In genomic region chr4:140637836-140638235, GRCh38 we compare ENCODE assay signal across 8 cellular contexts.
DNase-seq lines count a peak whose midpoint lies in the region; ATAC-seq and TF ChIP-seq lines count a peak whose summit lies in the region.

No MANE protein-coding gene starts in this region.

- peak; percentile 66 for ATAC-seq in GM19452 (IDR thresholded peaks at IDR 0.05; ENCODE audit: unreplicated experiment)

- H3K4me2 ChIP-seq in SK-N-SH, result no peak overlapping the region
- H3K4me2 ChIP-seq in smooth muscle cell, result no peak overlapping the region

- TF ChIP-seq CTCF in HL-60 (IDR thresholded peaks at IDR 0.05; ENCODE audit: insufficient read depth, low read length) (peak; percentile 76), SK-N-SH (IDR thresholded peaks at IDR 0.05) (peak; percentile 57), esophagus muscularis mucosa (IDR thresholded peaks at IDR 0.05) (peak in 2 of 3 experiments; percentile 25 to 51), smooth muscle cell (IDR thresholded peaks at IDR 0.05; ENCODE audit: borderline replicate concordance, insufficient read depth, poor library complexity, severe bottlenecking) (peak; percentile 27)

- H3K79me2 ChIP-seq in SK-N-SH (ENCODE audit: insufficient read depth), result no peaks in the 10 kb centered on the region
- H3K79me2 ChIP-seq in smooth muscle cell (ENCODE audit: low read depth), result no peaks in the 10 kb centered on the region

- H2AFZ ChIP-seq in SK-N-SH (ENCODE audit: low read depth) (no peak overlapping the region), smooth muscle cell (ENCODE audit: low read depth) (no peak overlapping the region)

- no peak overlapping the region for H3K4me3 ChIP-seq in HL-60 (replicated peaks; ENCODE audit: insufficient read depth, low read length)
- H3K4me3 ChIP-seq in SK-N-SH (ENCODE audit: low read depth in 2 of 2, low read length in 1 of 2), result no peak overlapping the region; a peak in 1 of 4 replicates
- H3K4me3 ChIP-seq in esophagus muscularis mucosa, result no peak overlapping the region
- H3K4me3 ChIP-seq in smooth muscle cell, result no peak overlapping the region

- H3K4me1 ChIP-seq in SK-N-SH (ENCODE audit: control insufficient read depth in 1 of 2, insufficient read depth in 2 of 2, low read depth in 1 of 2, low read length in 1 of 2) (no peaks in the 10 kb centered on the region; a peak in 1 of 4 replicates), esophagus muscularis mucosa (peaks cover 0 to 4% (median 0%) of the 10 kb centered on the region in 4 donors), smooth muscle cell (ENCODE audit: low read depth) (peaks cover 8% of the 10 kb centered on the region)

- H3K27me3 ChIP-seq in HL-60 (ENCODE audit: insufficient read depth, poor library complexity, severe bottlenecking), result peaks cover 5% of the 10 kb centered on the region
- no peaks in the 10 kb centered on the region for H3K27me3 ChIP-seq in SK-N-SH (ENCODE audit: insufficient read depth)
- H3K27me3 ChIP-seq in esophagus muscularis mucosa, result no peaks in the 10 kb centered on the region
- no peaks in the 10 kb centered on the region for H3K27me3 ChIP-seq in smooth muscle cell (ENCODE audit: low read depth)

- H4K20me1 ChIP-seq in SK-N-SH (ENCODE audit: insufficient read depth) (no peaks in the 10 kb centered on the region), smooth muscle cell (ENCODE audit: low read depth) (no peaks in the 10 kb centered on the region)

- POLR2A ChIA-PET in SK-N-SH (lab: Yijun Ruan, JAX), result no interaction called here

- TF ChIP-seq EP300 in SK-N-SH (IDR thresholded peaks at IDR 0.05; ENCODE audit: borderline replicate concordance in 1 of 2, low read depth in 1 of 2, low read length in 1 of 2), result no peak
- no peak for TF ChIP-seq EP300 in esophagus muscularis mucosa (IDR thresholded peaks at IDR 0.05)

- H3K27ac ChIP-seq in HL-60 (replicated peaks), result no peak overlapping the region
- no peak overlapping the region for H3K27ac ChIP-seq in SK-N-SH (ENCODE audit: low read depth in 2 of 2, low read length in 1 of 2)
- no peak overlapping the region for H3K27ac ChIP-seq in esophagus muscularis mucosa (replicated peaks in 1 of 4)
- no peak overlapping the region for H3K27ac ChIP-seq in smooth muscle cell (ENCODE audit: low read depth)

- H3K9me3 ChIP-seq in SK-N-SH (no peaks in the 10 kb centered on the region), esophagus muscularis mucosa (no peaks in the 10 kb centered on the region), smooth muscle cell (replicated peaks; ENCODE audit: low read depth) (no peaks in the 10 kb centered on the region)

- no peak for TF ChIP-seq POLR2A in esophagus muscularis mucosa (IDR thresholded peaks at IDR 0.05; ENCODE audit: low read depth)

- peaks cover 3% of the 10 kb centered on the region for H3F3A ChIP-seq in SK-N-SH (replicated peaks; ENCODE audit: insufficient read depth)
- no peaks in the 10 kb centered on the region for H3F3A ChIP-seq in smooth muscle cell (ENCODE audit: low read depth)

- peaks cover 8 to 20% of the 10 kb centered on the region in 2 experiments for H3K36me3 ChIP-seq in SK-N-SH (replicated peaks in 1 of 2; ENCODE audit: control insufficient read depth in 1 of 2, insufficient read depth in 2 of 2, low read length in 1 of 2)
- H3K36me3 ChIP-seq in esophagus muscularis mucosa, result peaks cover 0 to 40% (median 24%) of the 10 kb centered on the region in 4 donors
- no peaks in the 10 kb centered on the region for H3K36me3 ChIP-seq in smooth muscle cell (ENCODE audit: low read depth)

- H3K9me2 ChIP-seq in SK-N-SH, result no peaks in the 10 kb centered on the region

- DNase-seq in NCI-H1694 (lab: John Stamatoyannopoulos, UW), result peak; percentile 5
- DNase-seq in NCI-H1694 treated with DMSO at 0.1 percent for 48 hours (lab: John Stamatoyannopoulos, UW), result no peak
- peak; percentile 7 to 47 for DNase-seq in HL-60 (ENCODE audit: low read depth in 1 of 2, low spot score in 1 of 2)
- peak; percentile 69 for DNase-seq in SK-N-SH
- DNase-seq in esophagus muscularis mucosa (ENCODE audit: extremely low spot score), result no peak
- DNase-seq in smooth muscle cell (lab: John Stamatoyannopoulos, UW; ENCODE audit: unreplicated experiment), result no peak
- no peak for DNase-seq in DMS153 (lab: John Stamatoyannopoulos, UW)

- H3K9ac ChIP-seq in SK-N-SH (no peak overlapping the region), smooth muscle cell (ENCODE audit: low read depth) (no peak overlapping the region)

- 85% methylated on average over 6 of the region's 6 CpGs for WGBS in SK-N-SH (ENCODE audit: low lambda C conversion rate)
- 81% methylated on average over 6 of the region's 6 CpGs for WGBS in esophagus muscularis mucosa
- 78% methylated on average over 6 of the region's 6 CpGs for WGBS in smooth muscle cell (ENCODE audit: low lambda C conversion rate)

- intact Hi-C loops in esophagus muscularis mucosa (cut with DNase I), result no loop called here

- TF ChIP-seq RAD21 in SK-N-SH (IDR thresholded peaks at IDR 0.05; ENCODE audit: low read length), result peak; percentile 69

- CTCF ChIA-PET in SK-N-SH (lab: Yijun Ruan, JAX), result interaction anchor here (0.5 to 1.2 kb wide), 4 partner anchors 11 to 278 kb away, joined by 3 to 8 read pairs (median 3); no protein-coding TSS in a partner anchor

TF ChIP-seq in SK-N-SH, 30 proteins besides CTCF, POLR2A, EP300 and RAD21:
- TF ChIP-seq SMC3 (IDR thresholded peaks at IDR 0.05; ENCODE audit: low read depth, low read length) (peak; percentile 56), POLR2AphosphoS5 (IDR thresholded peaks at IDR 0.05; ENCODE audit: low read depth, low read length) (no peak)
TF ChIP-seq in SK-N-SH: peak in this region for 1.

Comparison
In these comparisons a context has a peak if more than half of its experiments do, and no peak if none do; other contexts are left out.
1. DNase-seq: peak in NCI-H1694 (single experiment), HL-60 (2 of 2) and SK-N-SH (single experiment); none in NCI-H1694 treated with DMSO at 0.1 percent for 48 hours (single experiment), esophagus muscularis mucosa (single experiment), smooth muscle cell (single experiment) and DMS153 (single experiment).
2. Peak in every context shown above with its lines, with median percentiles within 50 percentile points of each other: CTCF ChIP-seq.